In the genomic region with DNA sequence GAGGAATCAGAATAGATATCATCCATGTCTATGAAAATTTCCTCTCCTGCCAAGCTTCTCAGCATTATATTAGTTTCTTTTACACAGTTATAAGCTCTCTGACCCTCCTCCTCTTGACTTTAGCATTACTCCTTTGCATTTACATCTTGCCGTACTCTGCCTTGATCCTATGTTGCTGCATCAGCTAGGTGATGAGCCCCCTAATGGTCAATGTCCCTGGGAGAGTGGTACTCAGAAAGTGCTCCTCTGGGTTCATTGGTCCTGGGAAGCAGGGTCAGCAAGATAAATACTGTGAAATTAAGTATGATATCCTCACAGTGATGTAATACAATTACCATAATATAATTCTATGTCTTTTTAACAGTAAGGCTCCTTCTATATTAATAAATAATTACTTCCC, we compare ENCODE assay signal across 1 cellular context.
TF ChIP-seq lines count a peak whose summit lies in the region.

No MANE protein-coding gene starts in this region.

TF ChIP-seq in GM23338, 12 proteins besides CTCF, POLR2A, EP300 and RAD21 (continued from another document):
- TF ChIP-seq ZNF462 (CRISPR knock-in tag; IDR thresholded peaks at IDR 0.05) (no peak), ZNF114 (CRISPR knock-in tag; IDR thresholded peaks at IDR 0.05) (no peak), NANOG (IDR thresholded peaks at IDR 0.05; ENCODE audit: borderline replicate concordance) (no peak)
- TF ChIP-seq, protein P1, sequence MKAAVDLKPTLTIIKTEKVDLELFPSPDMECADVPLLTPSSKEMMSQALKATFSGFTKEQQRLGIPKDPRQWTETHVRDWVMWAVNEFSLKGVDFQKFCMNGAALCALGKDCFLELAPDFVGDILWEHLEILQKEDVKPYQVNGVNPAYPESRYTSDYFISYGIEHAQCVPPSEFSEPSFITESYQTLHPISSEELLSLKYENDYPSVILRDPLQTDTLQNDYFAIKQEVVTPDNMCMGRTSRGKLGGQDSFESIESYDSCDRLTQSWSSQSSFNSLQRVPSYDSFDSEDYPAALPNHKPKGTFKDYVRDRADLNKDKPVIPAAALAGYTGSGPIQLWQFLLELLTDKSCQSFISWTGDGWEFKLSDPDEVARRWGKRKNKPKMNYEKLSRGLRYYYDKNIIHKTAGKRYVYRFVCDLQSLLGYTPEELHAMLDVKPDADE (IDR thresholded peaks at IDR 0.05), result no peak
